Comparison of ENCODE assay signal across 7 cellular contexts in the genomic region with DNA sequence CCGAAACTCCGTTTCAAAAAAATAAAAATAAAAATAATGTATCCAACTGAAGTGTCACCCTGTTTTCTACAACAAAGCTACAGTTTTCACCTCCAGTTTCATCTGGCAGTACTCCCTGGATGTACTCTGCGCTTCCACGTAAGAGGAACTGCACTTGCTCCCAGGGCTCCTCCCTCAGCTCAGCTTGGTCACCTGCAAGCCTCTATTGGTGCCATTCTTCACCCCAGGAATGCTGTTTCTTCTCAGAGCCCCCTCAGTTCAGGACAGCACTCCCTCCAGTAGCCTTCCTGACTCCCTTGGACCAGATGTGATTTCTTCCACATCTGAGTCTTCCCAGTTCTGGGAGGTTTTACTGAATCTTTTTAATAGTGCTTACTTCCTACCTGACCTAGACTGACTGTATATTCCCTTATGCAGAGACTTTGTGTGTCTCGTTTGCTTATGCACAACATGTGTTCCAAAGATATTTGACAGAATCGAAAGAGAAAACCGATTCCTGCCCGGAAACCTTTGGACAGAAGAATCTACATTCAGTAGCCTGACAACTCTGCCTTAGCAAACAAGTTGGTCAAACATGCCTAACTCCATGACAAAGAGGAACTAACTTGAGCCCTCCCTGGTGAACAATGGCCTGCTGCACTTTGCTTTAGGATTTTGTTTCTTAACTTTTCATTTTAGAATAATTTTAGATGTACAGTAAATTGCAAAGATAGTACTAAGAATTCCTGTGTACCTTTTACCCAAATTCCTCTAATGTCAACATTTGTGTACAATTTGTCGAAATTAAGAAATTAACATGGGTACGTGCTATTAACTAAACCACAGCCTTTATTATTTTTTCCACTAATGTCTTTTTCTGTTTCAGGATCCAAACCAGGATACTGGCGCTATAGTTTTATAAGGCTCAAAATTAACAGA. TPM values are rescaled to one million over a fixed set of nuclear protein-coding genes. Genes with fewer than 3 reads are reported as not detected.
DNase-seq lines count a peak whose midpoint lies in the region; ATAC-seq and TF ChIP-seq lines count a peak whose summit lies in the region.

No MANE protein-coding gene starts in this region.

- peak overlapping the region; percentile 67 for H3K9ac ChIP-seq in HCT116 (ENCODE audit: low read length)
- peak overlapping the region; percentile 82 for H3K9ac ChIP-seq in OCI-LY3 (ENCODE audit: low read length)
- H3K9ac ChIP-seq in endocrine pancreas (ENCODE audit: control insufficient read depth, insufficient read depth, low read length): no peak overlapping the region
- no peak overlapping the region for H3K9ac ChIP-seq in neural progenitor cell

- H3K9me2 ChIP-seq in HCT116 (ENCODE audit: insufficient read depth): no peaks in the 10 kb centered on the region

- H2AFZ ChIP-seq in HCT116 (ENCODE audit: low read depth, low read length, poor library complexity, severe bottlenecking) (no peak overlapping the region), OCI-LY3 (ENCODE audit: low read depth, low read length) (peak overlapping the region; percentile 83), neural progenitor cell (replicated peaks) (peak overlapping the region; percentile 76)

- no peaks in the 10 kb centered on the region for H3K4me1 Mint-ChIP-seq in neural progenitor cell

- H3K4me3 ChIP-seq in HCT116 (replicated peaks in 1 of 2; ENCODE audit: low read depth in 1 of 2, low read length in 2 of 2) (peak overlapping the region; percentile 65 to 85), OCI-LY3 (ENCODE audit: low read length) (peak overlapping the region; percentile 89), endocrine pancreas (ENCODE audit: control insufficient read depth, insufficient read depth, low read length) (peak overlapping the region; percentile 92), neural progenitor cell (no peak overlapping the region)

- no peaks in the 10 kb centered on the region for H3K36me3 ChIP-seq in HCT116 (ENCODE audit: control insufficient read depth in 1 of 2, insufficient read depth in 2 of 2, low read length in 2 of 2)
- H3K36me3 ChIP-seq in OCI-LY3 (replicated peaks; ENCODE audit: low read depth, low read length): no peaks in the 10 kb centered on the region
- no peaks in the 10 kb centered on the region for H3K36me3 ChIP-seq in endocrine pancreas (ENCODE audit: control insufficient read depth, insufficient read depth, low read length)
- H3K36me3 ChIP-seq in neural progenitor cell: no peaks in the 10 kb centered on the region

- TF ChIP-seq POLR2A in HCT116 (IDR thresholded peaks at IDR 0.05; ENCODE audit: borderline replicate concordance, extremely low read depth, insufficient read depth, insufficient read length): no peak

- H3K79me2 ChIP-seq in HCT116 (ENCODE audit: insufficient read depth, low read length): peaks cover 7% of the 10 kb centered on the region
- no peaks in the 10 kb centered on the region for H3K79me2 ChIP-seq in OCI-LY3 (ENCODE audit: low read length)
- no peaks in the 10 kb centered on the region for H3K79me2 ChIP-seq in neural progenitor cell (ENCODE audit: low read depth)

- BruUV-seq in HCT116 (replicated peaks; lab: Mats Ljungman, UMichigan): TSS peak; percentile 86

- no peaks in the 10 kb centered on the region for H3K9me3 Mint-ChIP-seq in neural progenitor cell

- no peak for TF ChIP-seq RAD21 in HCT116 (IDR thresholded peaks at IDR 0.05; ENCODE audit: low read depth)

- POLR2A ChIA-PET in HCT116 (lab: Charles Lee): no interaction called here

- H3K4me2 ChIP-seq in HCT116 (ENCODE audit: low read length) (peak overlapping the region; percentile 84), OCI-LY3 (ENCODE audit: low read length) (peak overlapping the region; percentile 84), neural progenitor cell (no peak overlapping the region)

- H3K27me3 Mint-ChIP-seq in neural progenitor cell (ENCODE audit: insufficient read depth, low read depth): peaks cover 6% of the 10 kb centered on the region

- H3K36me3 Mint-ChIP-seq in neural progenitor cell: no peaks in the 10 kb centered on the region

- H3K27me3 ChIP-seq in HCT116 (ENCODE audit: insufficient read depth, low read length): no peaks in the 10 kb centered on the region
- H3K27me3 ChIP-seq in OCI-LY3 (ENCODE audit: low read depth, low read length): no peaks in the 10 kb centered on the region
- H3K27me3 ChIP-seq in endocrine pancreas (ENCODE audit: control insufficient read depth, insufficient read depth, low read length): no peaks in the 10 kb centered on the region
- H3K27me3 ChIP-seq in neural progenitor cell: no peaks in the 10 kb centered on the region

- H3K27ac ChIP-seq in HCT116 (ENCODE audit: low read depth, low read length) (peak overlapping the region; percentile 67), OCI-LY3 (ENCODE audit: low read length) (no peak overlapping the region), neural progenitor cell (no peak overlapping the region)

- intact Hi-C loops in HCT116 (cut with micrococcal nuclease): loop anchor here (10.0 kb wide), 2 partner anchors 63 to 287 kb away; no protein-coding TSS in a partner anchor

- H3K4me1 ChIP-seq in HCT116 (ENCODE audit: control insufficient read depth in 1 of 2, insufficient read depth in 2 of 2, low read length in 2 of 2): peaks cover 9 to 48% of the 10 kb centered on the region in 2 experiments; a peak in 3 of 4 replicates
- H3K4me1 ChIP-seq in OCI-LY3 (ENCODE audit: low read length): peaks cover 5% of the 10 kb centered on the region; the same call in 1 of the 2 replicates
- no peaks in the 10 kb centered on the region for H3K4me1 ChIP-seq in endocrine pancreas (ENCODE audit: control insufficient read depth, insufficient read depth, low read length)
- H3K4me1 ChIP-seq in neural progenitor cell: no peaks in the 10 kb centered on the region

- H3K27ac Mint-ChIP-seq in neural progenitor cell: no peak overlapping the region

- H3K4me3 Mint-ChIP-seq in neural progenitor cell: no peak overlapping the region

- DNase-seq in HCT116 (ENCODE audit: low read depth, low spot score): no peak
- DNase-seq in neural progenitor cell (ENCODE audit: low spot score): peak; percentile 8
- no peak for DNase-seq in AG20443 (ENCODE audit: low spot score)
- no peak for DNase-seq in NCI-H1436 (lab: John Stamatoyannopoulos, UW)

- RAD21 ChIA-PET in HCT116 (lab: Charles Lee; ENCODE audit: low non-redundant PET in 1 of 2, low total read pairs in 2 of 2, uncharacterized antibody in 2 of 2, unreplicated experiment in 2 of 2): no interaction called here

- no peaks in the 10 kb centered on the region for H4K20me1 ChIP-seq in HCT116 (ENCODE audit: insufficient read depth)
- H4K20me1 ChIP-seq in OCI-LY3 (ENCODE audit: insufficient read depth, low read length): no peaks in the 10 kb centered on the region
- no peaks in the 10 kb centered on the region for H4K20me1 ChIP-seq in neural progenitor cell (ENCODE audit: low read depth)

- ATAC-seq in HCT116: no peak
- no peak for ATAC-seq in GM21423 (IDR thresholded peaks at IDR 0.05; ENCODE audit: unreplicated experiment)

- no peak for TF ChIP-seq CTCF in HCT116 (IDR thresholded peaks at IDR 0.05 in 2 of 3, conservative IDR thresholded peaks at IDR 0.05 in 1 of 3; ENCODE audit: borderline replicate concordance in 1 of 3, insufficient read depth in 1 of 3, low read depth in 2 of 3, low read length in 2 of 3)
- no peak for TF ChIP-seq CTCF in OCI-LY3 (IDR thresholded peaks at IDR 0.05; ENCODE audit: low read depth, low read length)
- no peak for TF ChIP-seq CTCF in neural progenitor cell (IDR thresholded peaks at IDR 0.05)

- no peaks in the 10 kb centered on the region for H3F3A ChIP-seq in neural progenitor cell (ENCODE audit: low read depth)

- H3K9me3 ChIP-seq in HCT116 (ENCODE audit: control insufficient read depth in 1 of 2, insufficient read depth in 1 of 2, low read depth in 1 of 2, low read length in 2 of 2) (no peaks in the 10 kb centered on the region), OCI-LY3 (ENCODE audit: insufficient read depth, low read length) (no peaks in the 10 kb centered on the region), endocrine pancreas (ENCODE audit: control insufficient read depth, low read length) (no peaks in the 10 kb centered on the region), neural progenitor cell (ENCODE audit: low read depth) (no peaks in the 10 kb centered on the region)

- CTCF ChIA-PET in HCT116 (lab: Charles Lee): interaction anchor here (0.6 kb wide), 1 partner anchor 70 kb away, joined by 3 read pairs; no protein-coding TSS in a partner anchor

TF ChIP-seq in HCT116, 20 proteins besides CTCF, POLR2A, EP300 and RAD21:
- TF ChIP-seq POLR2AphosphoS5 (IDR thresholded peaks at IDR 0.05; ENCODE audit: low read depth, low read length): no peak

RNA-seq across cellular contexts. Expression of a gene that starts 0.8 kb away (rescaled TPM):
- total RNA-seq in HCT116 (2021; ENCODE audit: unreplicated experiment): 15.9 TPM
- 4.1 and 6.1 TPM in 2 replicates for polyA plus RNA-seq in HCT116 (2012)
- total RNA-seq in neural progenitor cell (ENCODE audit: low replicate concordance): 0.53 and 0.54 TPM in 2 replicates

RNA-seq across cellular contexts. Expression of a gene that starts 37.5 kb away (rescaled TPM):
- total RNA-seq in HCT116 (2021; ENCODE audit: unreplicated experiment): 33.4 TPM
- polyA plus RNA-seq in HCT116 (2012): 17.1 and 25.3 TPM in 2 replicates
- 21.6 and 50.4 TPM in 2 replicates for total RNA-seq in neural progenitor cell (ENCODE audit: low replicate concordance)

RNA-seq across cellular contexts. Expression of a gene that starts 37.5 kb away (rescaled TPM):
- total RNA-seq in HCT116 (2021; ENCODE audit: unreplicated experiment) (92.0 TPM), neural progenitor cell (ENCODE audit: low replicate concordance) (66.3 and 97.0 TPM in 2 replicates)
- 83.9 and 109 TPM in 2 replicates for polyA plus RNA-seq in HCT116 (2012)

RNA-seq across cellular contexts. Expression of a gene that starts 37.8 kb away (rescaled TPM):
- total RNA-seq in HCT116 (2021; ENCODE audit: unreplicated experiment): 29.0 TPM
- 13.6 and 18.2 TPM in 2 replicates for polyA plus RNA-seq in HCT116 (2012)
- total RNA-seq in neural progenitor cell (ENCODE audit: low replicate concordance): 32.3 and 51.6 TPM in 2 replicates

Comparison
In these comparisons a context has a peak if more than half of its experiments do, and no peak if none do; other contexts are left out.
1. H3K9ac ChIP-seq: peak in HCT116 (single experiment) and OCI-LY3 (single experiment); none in endocrine pancreas (single experiment) and neural progenitor cell (single experiment).
2. RNA of a gene that starts 0.8 kb away (total RNA-seq): 15.9 TPM in HCT116 (single experiment); 0.53 to 0.54 TPM in neural progenitor cell; every median in the first group is over 10 times any median in the second.